In the genomic region with DNA sequence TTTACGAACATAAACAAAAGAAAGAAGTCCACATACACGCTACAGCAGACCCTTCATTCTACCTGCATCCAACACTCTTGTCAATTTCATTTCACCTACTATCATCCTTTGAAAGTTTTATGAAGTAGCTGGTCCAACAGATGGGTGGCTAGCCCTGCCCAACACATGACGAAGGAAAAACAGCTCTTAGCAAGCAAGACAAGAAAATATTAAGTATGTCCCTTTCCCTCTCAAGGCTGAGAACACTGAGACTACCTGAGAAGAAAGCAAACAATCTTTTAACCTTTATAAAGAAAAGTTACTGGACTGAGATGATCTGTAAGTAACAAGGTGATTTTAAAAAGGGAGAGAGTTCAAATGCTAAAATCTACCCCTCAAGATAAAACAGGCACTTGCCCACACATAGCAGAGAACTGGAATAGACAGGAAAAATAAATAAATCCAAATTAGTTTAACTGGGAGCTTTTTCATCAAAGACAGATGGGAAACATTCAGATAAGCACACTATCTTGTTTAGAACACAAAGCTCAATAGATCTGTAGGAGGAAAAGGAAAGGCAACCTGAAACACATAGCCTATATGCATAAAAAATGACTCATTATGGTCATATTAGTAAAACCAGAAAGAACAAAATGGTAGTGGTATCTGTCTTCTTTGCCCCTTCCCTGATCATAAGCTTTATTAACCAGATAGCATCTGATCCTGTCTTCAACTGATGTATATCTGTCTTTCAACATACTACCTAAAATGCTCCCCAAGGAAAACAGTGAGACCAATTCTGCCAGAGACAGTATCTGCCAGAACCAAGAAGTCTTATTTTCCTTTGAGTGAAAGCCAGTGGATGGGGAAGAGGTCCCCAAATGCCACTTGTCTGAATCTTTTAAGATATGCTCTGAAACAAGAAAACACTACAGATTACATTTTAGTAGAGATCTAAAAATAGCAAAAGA, we compare ENCODE assay signal across 10 cellular contexts.
DNase-seq lines count a peak whose midpoint lies in the region; ATAC-seq and TF ChIP-seq lines count a peak whose summit lies in the region.
"Had no signal": no experiment of that assay in that cellular context is flagged by ENCODE, and none has a peak within 500 bp of the region (broad histone marks: within the 10 kb centered on the region; RNA-seq: fewer than 3 reads in every experiment).

No MANE protein-coding gene starts in this region.

- 92 to 100% methylated on average over 1 to 3 of the region's 3 CpGs for WGBS in endodermal cell (ENCODE audit: insufficient coverage in 1 of 2, insufficient read length in 1 of 2), 2 experiments
- WGBS in spleen, 5 donors, result 58 to 78% (median 71%) methylated on average over 3 of the region's 3 CpGs

- TF ChIP-seq CTCF in GM12865 (IDR thresholded peaks at IDR 0.05; ENCODE audit: insufficient read depth, low read depth, low read length, missing control alignments) (no peak), endodermal cell (conservative IDR thresholded peaks at IDR 0.05) (no peak), spleen (IDR thresholded peaks at IDR 0.05 in 8 of 11, conservative IDR thresholded peaks at IDR 0.05 in 3 of 11) (no peak)

- H3K27me3 ChIP-seq in endodermal cell (ENCODE audit: control insufficient read depth, insufficient read depth, low read length, poor library complexity, severe bottlenecking) (no peaks in the 10 kb centered on the region), spleen (replicated peaks in 1 of 7) (no peaks in the 10 kb centered on the region)

- H3K36me3 ChIP-seq in endodermal cell (ENCODE audit: control insufficient read depth, insufficient read depth, low read length) (peaks cover 4% of the 10 kb centered on the region), spleen (no peaks in the 10 kb centered on the region)

- peaks cover 10% of the 10 kb centered on the region for H3K36me3 Mint-ChIP-seq in endodermal cell (ENCODE audit: low read depth)

- intact Hi-C loops in spleen (cut with DNase I; ENCODE audit: low total_unique reads), result no loop called here

- H3K27ac Mint-ChIP-seq in endodermal cell, result no peak overlapping the region

- H3K4me3 ChIP-seq in GM12865 (ENCODE audit: low read depth, low read length) (peak overlapping the region; percentile 77), endodermal cell (ENCODE audit: low read length) (peak overlapping the region; percentile 57), spleen (peak overlapping the region in 6 of 8 donors; percentile 3 to 58 (median 26))

- H3K4me1 Mint-ChIP-seq in endodermal cell, result peaks cover 34% of the 10 kb centered on the region

- peaks cover 12% of the 10 kb centered on the region for H3K4me1 ChIP-seq in endodermal cell (ENCODE audit: control insufficient read depth, insufficient read depth, low read length)
- peaks cover 24 to 73% (median 54%) of the 10 kb centered on the region in 6 donors for H3K4me1 ChIP-seq in spleen

- TF ChIP-seq POLR2A in spleen (IDR thresholded peaks at IDR 0.05), result no peak

- no peak for ATAC-seq in HG03135 (IDR thresholded peaks at IDR 0.05; ENCODE audit: unreplicated experiment)

- peaks cover 13% of the 10 kb centered on the region for H3K9me3 Mint-ChIP-seq in endodermal cell

- peak; percentile 33 for DNase-seq in GM12865 (ENCODE audit: low read depth)
- DNase-seq in SK-N-DZ (ENCODE audit: low spot score), result peak; percentile 77
- no peak for DNase-seq in endodermal cell
- DNase-seq in spleen, result no peak
- no peak for DNase-seq in HCEC 1CT
- DNase-seq in activated gamma-delta T cell treated with Interleukin-2 at 50 U/mL for 16 hours, result no peak
- no peak for DNase-seq in amniotic stem cell (lab: John Stamatoyannopoulos, UW)
- DNase-seq: effector CD8-positive, alpha-beta T cell; NCI-H1694 had no signal

- H3K27me3 Mint-ChIP-seq in endodermal cell (ENCODE audit: insufficient read depth), result no peaks in the 10 kb centered on the region

- H3K27ac ChIP-seq in endodermal cell (ENCODE audit: low read depth, low read length) (no peak overlapping the region), spleen (peak overlapping the region in 6 of 8 donors; percentile 13 to 76 (median 60))

- peak overlapping the region; percentile 32 for H3K4me3 Mint-ChIP-seq in endodermal cell

- H3K9ac ChIP-seq in endodermal cell (ENCODE audit: extremely low read depth, low read length, poor library complexity, severe bottlenecking), result no peak overlapping the region

- H3K9me3 ChIP-seq in endodermal cell (ENCODE audit: control insufficient read depth, low read length) (peaks cover 8% of the 10 kb centered on the region), spleen (no peaks in the 10 kb centered on the region)

Comparison
In these comparisons a context has a peak if more than half of its experiments do, and no peak if none do; other contexts are left out.
1. DNase-seq: peak in GM12865 (single experiment) and SK-N-DZ (single experiment); none in endodermal cell (single experiment), spleen (single experiment), HCEC 1CT (single experiment), activated gamma-delta T cell treated with Interleukin-2 at 50 U/mL for 16 hours (single experiment) and amniotic stem cell (single experiment).
2. H3K4me3 ChIP-seq: peak in every context shown above with its lines; median percentile 77 in GM12865; 57 in endodermal cell; 26 in spleen.